In the genomic region with DNA sequence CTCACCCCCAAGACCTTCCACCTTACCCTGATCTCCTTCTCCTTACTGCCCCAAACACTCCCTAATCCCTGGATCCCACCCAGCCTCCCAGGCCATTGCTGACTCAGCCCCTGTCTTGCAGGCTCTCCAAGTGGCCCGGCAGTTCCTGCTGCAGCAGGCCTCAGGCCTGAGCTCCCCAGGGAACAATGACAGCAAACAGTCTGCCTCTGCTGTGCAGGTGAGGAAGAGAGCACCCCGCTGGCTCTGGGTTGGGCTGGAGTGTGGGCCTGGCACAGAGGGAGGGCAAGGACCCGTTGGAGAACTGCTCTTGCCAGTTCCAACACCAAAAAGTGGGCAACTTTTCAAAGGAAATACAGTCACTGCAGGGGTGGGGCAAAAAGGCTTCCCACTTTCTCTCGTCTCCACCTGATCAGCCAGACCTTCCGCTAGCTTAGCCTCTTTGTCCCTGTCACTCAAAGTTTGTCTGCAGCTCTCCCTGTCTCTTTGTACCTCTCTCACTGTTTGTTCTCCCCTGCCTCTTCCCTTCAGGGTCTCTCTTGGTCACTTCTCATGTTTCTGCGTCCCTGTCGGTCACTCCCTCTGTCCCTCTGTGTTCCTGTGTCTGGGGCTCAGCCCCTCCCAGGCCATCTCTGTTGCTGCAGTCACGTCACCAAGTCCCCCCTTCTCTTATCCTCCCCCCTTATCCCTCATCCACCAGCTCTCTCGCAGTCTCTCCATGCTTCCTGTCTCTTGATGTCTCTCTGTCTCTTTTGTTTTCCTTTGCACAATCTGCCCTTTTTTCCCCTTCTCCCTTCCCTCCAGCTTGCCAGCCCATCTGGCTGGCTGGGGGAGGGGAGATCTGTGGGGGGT, we compare ENCODE assay signal across 8 cellular contexts.
A peak's percentile ranks its signal among the peaks of the same experiment; 100 is the strongest.
DNase-seq lines count a peak whose midpoint lies in the region; ATAC-seq lines count a peak whose summit lies in the region.

No MANE protein-coding gene starts in this region.

- DNase-seq in DMS 273 (lab: John Stamatoyannopoulos, UW; ENCODE audit: unreplicated experiment) (peak; percentile 78), NCI-H1694 treated with DMSO at 0.1 percent for 48 hours (lab: John Stamatoyannopoulos, UW) (peak; percentile 68), astrocyte of the hippocampus (ENCODE audit: low read depth, low spot score) (peak; percentile 60), left kidney (ENCODE audit: low read depth, low spot score) (peak; percentile 91), T-helper 1 cell (no peak)
- no peak for DNase-seq in activated naive CD4-positive, alpha-beta T cell (lab: John Stamatoyannopoulos, UW)

- ATAC-seq in GM19324 (IDR thresholded peaks at IDR 0.05; ENCODE audit: low FRiP score, unreplicated experiment) (no peak), HG03457 (IDR thresholded peaks at IDR 0.05; ENCODE audit: unreplicated experiment) (no peak)

Comparison
In these comparisons a context has a peak if more than half of its experiments do, and no peak if none do; other contexts are left out.
1. DNase-seq: peak in DMS 273 (single experiment), NCI-H1694 treated with DMSO at 0.1 percent for 48 hours (single experiment), astrocyte of the hippocampus (single experiment) and left kidney (single experiment); none in activated naive CD4-positive, alpha-beta T cell (0 of 4) and T-helper 1 cell (0 of 5).